In genomic region chr17:31310260-31310659, GRCh38 we compare ENCODE assay signal across 9 cellular contexts. TPM values are rescaled to one million over a fixed set of nuclear protein-coding genes. Genes with fewer than 3 reads are reported as not detected.
DNase-seq lines count a peak whose midpoint lies in the region; TF ChIP-seq lines count a peak whose summit lies in the region.
"Had no signal": no experiment of that assay in that cellular context is flagged by ENCODE, and none has a peak within 500 bp of the region (broad histone marks: within the 10 kb centered on the region; RNA-seq: fewer than 3 reads in every experiment).

No MANE protein-coding gene starts in this region.

- H3K36me3 Mint-ChIP-seq in activated naive CD8-positive, alpha-beta T cell: peaks cover 13% of the 10 kb centered on the region

- H3K4me3 Mint-ChIP-seq in activated naive CD8-positive, alpha-beta T cell: peak overlapping the region; percentile 91

- H3K27ac Mint-ChIP-seq in activated naive CD8-positive, alpha-beta T cell: peak overlapping the region; percentile 100

- no peaks in the 10 kb centered on the region for H3K4me1 ChIP-seq in ovary (ENCODE audit: insufficient read depth)

- intact Hi-C loops in ovary (cut with DNase I): no loop called here

- WGBS in ovary, 3 donors: 44 to 89% (median 67%) methylated on average over 2 of the region's 2 CpGs

- no peak for TF ChIP-seq POLR2A in ovary (IDR thresholded peaks at IDR 0.05)

- H3K27me3 ChIP-seq in ovary: no peaks in the 10 kb centered on the region

- H3K4me3 ChIP-seq in GM12875 (ENCODE audit: low read depth, low read length): peak overlapping the region; percentile 43
- peak overlapping the region in 5 of 7 experiments; percentile 14 to 26 (median 19) for H3K4me3 ChIP-seq in skin epidermis
- no peak overlapping the region for H3K4me3 ChIP-seq in ovary
- H3K4me3 ChIP-seq: HAP-1 had no signal

- H3K27me3 Mint-ChIP-seq in activated naive CD8-positive, alpha-beta T cell: no peaks in the 10 kb centered on the region

- TF ChIP-seq EP300 in ovary (IDR thresholded peaks at IDR 0.05): no peak

- peak; percentile 80 for DNase-seq in T follicular helper cell (ENCODE audit: low read depth)
- DNase-seq in NCI-H2081 treated with DMSO at 0.1 percent for 48 hours (lab: John Stamatoyannopoulos, UW): no peak
- DNase-seq in ovary: no peak
- no peak for DNase-seq in HPDE6-E6E7 (ENCODE audit: extremely low spot score)
- no peak for DNase-seq in UCSD-AML1 (lab: John Stamatoyannopoulos, UW; ENCODE audit: unreplicated experiment)

- H3K9me3 ChIP-seq in ovary: no peaks in the 10 kb centered on the region
- H3K9me3 ChIP-seq: HAP-1 had no signal

- TF ChIP-seq CTCF in GM12875 (IDR thresholded peaks at IDR 0.05; ENCODE audit: borderline replicate concordance, insufficient read depth, low read depth, low read length) (no peak), ovary (IDR thresholded peaks at IDR 0.05) (no peak)

- peak overlapping the region in 13 of 21 experiments; percentile 11 to 96 (median 77) for H3K27ac ChIP-seq in skin epidermis
- H3K27ac ChIP-seq in ovary: no peak overlapping the region

- peaks cover 73% of the 10 kb centered on the region for H3K4me1 Mint-ChIP-seq in activated naive CD8-positive, alpha-beta T cell (ENCODE audit: low read depth)

- H3K36me3 ChIP-seq in ovary: no peaks in the 10 kb centered on the region
- H3K36me3 ChIP-seq: HAP-1 had no signal

- peaks cover 3% of the 10 kb centered on the region for H3K9me3 Mint-ChIP-seq in activated naive CD8-positive, alpha-beta T cell (ENCODE audit: low read depth)

RNA-seq across cellular contexts. Expression of gene EVI2B, which starts 3.6 kb away (rescaled TPM):
- total RNA-seq in ovary: 1 to 10 TPM; 1.7 to 6.1 (median 3.0) TPM
- 10 to 100 TPM in 1 of 2 donors, 1 to 10 TPM in 1; 2.0 to 31.9 TPM for polyA plus RNA-seq in ovary

RNA-seq across cellular contexts. Expression of gene EVI2A, which starts 11.2 kb away (rescaled TPM):
- 1 to 10 TPM; 1.5 to 6.1 (median 3.1) TPM for total RNA-seq in ovary
- polyA plus RNA-seq in ovary: 1 to 10 TPM; 2.5 to 7.1 TPM

RNA-seq across cellular contexts. Expression of gene OMG, which starts 13.2 kb away (rescaled TPM):
- 1 to 10 TPM in 2 of 7 donors, not detected in 5; 1.1 to 2.2 TPM for total RNA-seq in ovary
- 1 to 10 TPM in 1 of 2 donors, under 1 TPM in 1; 0.28 to 1.9 TPM for polyA plus RNA-seq in ovary

Comparison
In these comparisons a context has a peak if more than half of its experiments do, and no peak if none do; other contexts are left out.
1. H3K27ac ChIP-seq: peak in skin epidermis (13 of 21); none in ovary (0 of 2).